29 cellular contexts compared by ENCODE assay signal in genomic region chr4:142509881-142510280, GRCh38.
"Had no signal": no experiment of that assay in that cellular context is flagged by ENCODE, and none has a peak within 500 bp of the region (broad histone marks: within the 10 kb centered on the region; RNA-seq: fewer than 3 reads in every experiment).

No MANE protein-coding gene starts in this region.

- H3K27ac ChIP-seq: ascending aorta, VCaP had no signal

- H3K27me3 ChIP-seq: ascending aorta had no signal

- H3K9me3 ChIP-seq: ascending aorta had no signal

- FAIRE-seq: TTC549 had no signal

- H3K4me3 ChIP-seq: ascending aorta had no signal

- ATAC-seq: activated CD4-positive, alpha-beta T cell treated with anti-CD3 and anti-CD28 coated beads for 36 hours; activated CD4-positive, CD25-positive, alpha-beta regulatory T cell treated with anti-CD3 and anti-CD28 coated beads, Interleukin-2, amount 50 U/mL, for 24 hours; activated CD8-positive, alpha-beta memory T cell treated with anti-CD3 and anti-CD28 coated beads, Interleukin-2, amount 10 ng/mL, durations not matched to agents 7 days and 5 days; activated CD8-positive, alpha-beta T cell treated with anti-CD3 and anti-CD28 coated beads, Interleukin-2, amount 10 ng/mL, durations not matched to agents 7 days and 5 days; activated naive CD8-positive, alpha-beta T cell treated with anti-CD3 and anti-CD28 coated beads, Interleukin-2, amount 50 U/mL, for 24 hours; WTC11 had no signal

- DNase-seq: activated CD4-positive, alpha-beta memory T cell treated with anti-CD3 and anti-CD28 coated beads, Interleukin-2, amount 10 ng/mL, durations not matched to agents 7 days and 5 days; activated CD4-positive, alpha-beta T cell treated with anti-CD3 and anti-CD28 coated beads for 1 hour; activated CD4-positive, alpha-beta T cell treated with anti-CD3 and anti-CD28 coated beads for 36 hours; activated CD4-positive, alpha-beta T cell treated with anti-CD3 and anti-CD28 coated beads for 48 hours; activated CD4-positive, alpha-beta T cell treated with anti-CD3 and anti-CD28 coated beads, Interleukin-2, amount 10 ng/mL, durations not matched to agents 7 days and 5 days; activated CD4-positive, alpha-beta T cell treated with anti-CD3 and anti-CD28 coated beads, Interleukin-2, amount 50 U/mL, for 48 hours; activated CD4-positive, CD25-positive, alpha-beta regulatory T cell; activated CD8-positive, alpha-beta memory T cell treated with anti-CD3 and anti-CD28 coated beads for 24 hours; activated CD8-positive, alpha-beta memory T cell treated with anti-CD3 and anti-CD28 coated beads, Interleukin-2, amount 10 ng/mL, durations not matched to agents 7 days and 5 days; activated CD8-positive, alpha-beta memory T cell treated with anti-CD3 and anti-CD28 coated beads, Interleukin-2, amount 50 U/mL, for 48 hours; activated CD8-positive, alpha-beta T cell treated with anti-CD3 and anti-CD28 coated beads, Interleukin-2, amount 10 ng/mL, durations not matched to agents 7 days and 5 days; activated effector memory CD4-positive, alpha-beta T cell treated with Interleukin-2 at 50 U/mL for 16 hours; activated gamma-delta T cell; activated naive CD4-positive, alpha-beta T cell treated with anti-CD3 and anti-CD28 coated beads, Interleukin-2, amount 10 ng/mL, durations not matched to agents 7 days and 5 days; activated naive CD4-positive, alpha-beta T cell treated with Interleukin-2 at 50 U/mL for 16 hours; activated naive CD8-positive, alpha-beta T cell treated with anti-CD3 and anti-CD28 coated beads, Interleukin-2, amount 10 ng/mL, durations not matched to agents 7 days and 5 days; activated naive CD8-positive, alpha-beta T cell treated with anti-CD3 and anti-CD28 coated beads, Interleukin-2, amount 50 U/mL, for 24 hours; activated T-cell treated with anti-CD3 and anti-CD28 coated beads, Interleukin-2, amount 50 U/mL, for 24 hours; activated T-cell treated with anti-CD3 and anti-CD28 coated beads, Interleukin-2, amount 50 U/mL, for 48 hours; amygdala; anterior cingulate cortex; central memory CD4-positive, alpha-beta T cell; T-helper 2 cell; T-helper 9 cell had no signal

- H3K36me3 ChIP-seq: ascending aorta had no signal

- H3K4me1 ChIP-seq: ascending aorta had no signal
